ENCODE assay signal across 12 cellular contexts in genomic region chr4:7034262-7035081, GRCh38. TPM values are rescaled to one million over a fixed set of nuclear protein-coding genes. Genes with fewer than 3 reads are reported as not detected.
DNase-seq lines count a peak whose midpoint lies in the region; ATAC-seq lines count a peak whose summit lies in the region.
"Had no signal": no experiment of that assay in that cellular context is flagged by ENCODE, and none has a peak within 500 bp of the region (broad histone marks: within the 10 kb centered on the region; RNA-seq: fewer than 3 reads in every experiment).

No MANE protein-coding gene starts in this region.

- no peak overlapping the region for H3K4me3 ChIP-seq in H7 (ENCODE audit: insufficient read depth, low read depth, low read length)
- H3K4me3 ChIP-seq: right atrium auricular region had no signal

- no peaks in the 10 kb centered on the region for H3K4me1 Mint-ChIP-seq in activated T-helper 2 cell treated with anti-CD3 and anti-CD28 coated beads, Interferon-gamma antibody, Interleukin-2, Interleukin-4, amounts not matched to agents 10 μg/mL and 5 μg/mL and 100 μg/mL, durations not matched to agents 14 hours and 24 hours and 36 hours (ENCODE audit: low read depth)
- H3K4me1 Mint-ChIP-seq: brain; stimulated activated effector memory CD8-positive, alpha-beta T cell treated with anti-CD3 and anti-CD28 coated beads, Interleukin-12 subunit alpha, Interleukin-12 subunit beta, amount 100 ng/mL, for 72 hours had no signal

- intact Hi-C loops in activated T-helper 2 cell treated with anti-CD3 and anti-CD28 coated beads, Interferon-gamma antibody, Interleukin-2, Interleukin-4, amounts not matched to agents 10 μg/mL and 5 μg/mL and 100 μg/mL, durations not matched to agents 14 hours and 24 hours and 36 hours (cut with micrococcal nuclease) = no loop called here

- H3K4me3 Mint-ChIP-seq in activated T-helper 2 cell treated with anti-CD3 and anti-CD28 coated beads, Interferon-gamma antibody, Interleukin-2, Interleukin-4, amounts not matched to agents 10 μg/mL and 5 μg/mL and 100 μg/mL, durations not matched to agents 14 hours and 24 hours and 36 hours (ENCODE audit: low read depth) = no peak overlapping the region
- H3K4me3 Mint-ChIP-seq: brain; stimulated activated effector memory CD8-positive, alpha-beta T cell treated with anti-CD3 and anti-CD28 coated beads, Interleukin-12 subunit alpha, Interleukin-12 subunit beta, amount 100 ng/mL, for 72 hours had no signal

- no peak overlapping the region for H3K27ac Mint-ChIP-seq in activated T-helper 2 cell treated with anti-CD3 and anti-CD28 coated beads, Interferon-gamma antibody, Interleukin-2, Interleukin-4, amounts not matched to agents 10 μg/mL and 5 μg/mL and 100 μg/mL, durations not matched to agents 14 hours and 24 hours and 36 hours
- H3K27ac Mint-ChIP-seq: stimulated activated effector memory CD8-positive, alpha-beta T cell treated with anti-CD3 and anti-CD28 coated beads, Interleukin-12 subunit alpha, Interleukin-12 subunit beta, amount 100 ng/mL, for 72 hours had no signal

- peaks cover 2% of the 10 kb centered on the region for H3K27me3 Mint-ChIP-seq in activated T-helper 2 cell treated with anti-CD3 and anti-CD28 coated beads, Interferon-gamma antibody, Interleukin-2, Interleukin-4, amounts not matched to agents 10 μg/mL and 5 μg/mL and 100 μg/mL, durations not matched to agents 14 hours and 24 hours and 36 hours (ENCODE audit: low read depth)
- H3K27me3 Mint-ChIP-seq: brain had no signal

- ATAC-seq in GM21786 (IDR thresholded peaks at IDR 0.05; ENCODE audit: unreplicated experiment) = no peak

- peaks cover 22% of the 10 kb centered on the region for H3K36me3 Mint-ChIP-seq in activated T-helper 2 cell treated with anti-CD3 and anti-CD28 coated beads, Interferon-gamma antibody, Interleukin-2, Interleukin-4, amounts not matched to agents 10 μg/mL and 5 μg/mL and 100 μg/mL, durations not matched to agents 14 hours and 24 hours and 36 hours (ENCODE audit: low read depth)

- H3K27me3 ChIP-seq in H7 (ENCODE audit: control insufficient read depth, insufficient read depth, low read length) = no peaks in the 10 kb centered on the region
- H3K27me3 ChIP-seq: right atrium auricular region had no signal

- DNase-seq in H7 = peak; percentile 83
- DNase-seq in NCI-H774 (lab: John Stamatoyannopoulos, UW) = peak; percentile 63
- DNase-seq in fibroblast of peridontal ligament (ENCODE audit: extremely low read depth) = peak; percentile 46
- DNase-seq in renal cortical epithelial cell (ENCODE audit: low read depth) = peak; percentile 75
- DNase-seq in activated T-helper 2 cell treated with anti-CD3 and anti-CD28 coated beads, Interferon-gamma antibody, Interleukin-2, Interleukin-4, amounts not matched to agents 10 μg/mL and 5 μg/mL and 100 μg/mL, durations not matched to agents 14 hours and 24 hours and 36 hours (ENCODE audit: low spot score) = no peak
- DNase-seq in NCI-H446 treated with DMSO at 0.1 percent for 48 hours (lab: John Stamatoyannopoulos, UW) = no peak
- DNase-seq: activated CD4-positive, alpha-beta T cell treated with anti-CD3 and anti-CD28 coated beads for 48 hours; NCI-H526 had no signal

- H3K36me3 ChIP-seq in H7 (replicated peaks; ENCODE audit: control insufficient read depth, insufficient read depth, low read length) = peaks cover 13% of the 10 kb centered on the region

- no peaks in the 10 kb centered on the region for H3K9me3 Mint-ChIP-seq in activated T-helper 2 cell treated with anti-CD3 and anti-CD28 coated beads, Interferon-gamma antibody, Interleukin-2, Interleukin-4, amounts not matched to agents 10 μg/mL and 5 μg/mL and 100 μg/mL, durations not matched to agents 14 hours and 24 hours and 36 hours
- H3K9me3 Mint-ChIP-seq: brain; stimulated activated effector memory CD8-positive, alpha-beta T cell treated with anti-CD3 and anti-CD28 coated beads, Interleukin-12 subunit alpha, Interleukin-12 subunit beta, amount 100 ng/mL, for 72 hours had no signal

RNA-seq across cellular contexts. Expression of gene TADA2B, which starts 8.7 kb away (rescaled TPM):
- 14.0 TPM in 2 replicates for total RNA-seq in H7 (2014; rRNA removed; shearing (Covaris generic))
- total RNA-seq in renal cortical epithelial cell = 9.6 and 31.4 TPM in 2 replicates
- 12.9 and 13.3 TPM in 2 replicates for total RNA-seq in activated T-helper 2 cell treated with anti-CD3 and anti-CD28 coated beads, Interferon-gamma antibody, Interleukin-2, Interleukin-4, amounts not matched to agents 10 μg/mL and 5 μg/mL and 100 μg/mL, durations not matched to agents 14 hours and 24 hours and 36 hours

RNA-seq across cellular contexts. Expression of gene GRPEL1, which starts 33.4 kb away (rescaled TPM):
- 30.7 and 35.4 TPM in 2 replicates for total RNA-seq in H7 (2014; rRNA removed; shearing (Covaris generic))
- 39.9 and 42.2 TPM in 2 replicates for total RNA-seq in renal cortical epithelial cell
- total RNA-seq in activated T-helper 2 cell treated with anti-CD3 and anti-CD28 coated beads, Interferon-gamma antibody, Interleukin-2, Interleukin-4, amounts not matched to agents 10 μg/mL and 5 μg/mL and 100 μg/mL, durations not matched to agents 14 hours and 24 hours and 36 hours = 84.4 and 84.6 TPM in 2 replicates

Comparison
In these comparisons a context has a peak if more than half of its experiments do, and no peak if none do; other contexts are left out.
1. DNase-seq: peak in H7 (single experiment), NCI-H774 (single experiment), fibroblast of peridontal ligament (single experiment) and renal cortical epithelial cell (single experiment); none in activated T-helper 2 cell treated with anti-CD3 and anti-CD28 coated beads, Interferon-gamma antibody, Interleukin-2, Interleukin-4, amounts not matched to agents 10 μg/mL and 5 μg/mL and 100 μg/mL, durations not matched to agents 14 hours and 24 hours and 36 hours (single experiment) and NCI-H446 treated with DMSO at 0.1 percent for 48 hours (single experiment).